In genomic region chr2:198628596-198628995, GRCh38 we compare ENCODE assay signal across 1 cellular context.
TF ChIP-seq lines count a peak whose summit lies in the region.

No MANE protein-coding gene starts in this region.

TF ChIP-seq in GM23338, 12 proteins besides CTCF, POLR2A, EP300 and RAD21 (continued from another document):
- TF ChIP-seq REST (IDR thresholded peaks at IDR 0.05; ENCODE audit: unreplicated experiment) = no peak
- TF ChIP-seq EZH2phosphoT487 (IDR thresholded peaks at IDR 0.05; ENCODE audit: unreplicated experiment) = no peak
- TF ChIP-seq EZH2 (IDR thresholded peaks at IDR 0.05; ENCODE audit: low read depth, unreplicated experiment) = no peak
- TF ChIP-seq NANOG (IDR thresholded peaks at IDR 0.05; ENCODE audit: borderline replicate concordance) = no peak
- TF ChIP-seq ETS1 (IDR thresholded peaks at IDR 0.05) = no peak
